ENCODE assay signal across 10 cellular contexts in genomic region chr18:32798209-32798960, GRCh38. TPM values are rescaled to one million over a fixed set of nuclear protein-coding genes. Genes with fewer than 3 reads are reported as not detected.
"Had no signal": no experiment of that assay in that cellular context is flagged by ENCODE, and none has a peak within 500 bp of the region (broad histone marks: within the 10 kb centered on the region; RNA-seq: fewer than 3 reads in every experiment).

No MANE protein-coding gene starts in this region.

- H3K36me3 ChIP-seq: HAP-1 had no signal

- ATAC-seq: HCT116 had no signal

- H3K4me2 ChIP-seq: KMS-11 had no signal

- H2AFZ ChIP-seq: GM23248 had no signal

- H3K9ac ChIP-seq: GM23248, KMS-11 had no signal

- H3K27ac ChIP-seq: GM23248, KMS-11 had no signal

- DNase-seq: GM23248, GOT3, H7, Karpas-422, KBM-7 had no signal

- H3K4me3 ChIP-seq: GM23248, HAP-1 had no signal

- H3K4me1 ChIP-seq: HAP-1 had no signal

- H3K9me3 ChIP-seq: HAP-1 had no signal

- FAIRE-seq: HTR-8/SVneo had no signal

RNA-seq across cellular contexts. Expression of gene KLHL14, which starts 25.6 kb away (rescaled TPM):
- total RNA-seq: GM23248, HT-29 had no signal
- polyA plus RNA-seq: GM23248 had no signal
